7 cellular contexts compared by ENCODE assay signal in genomic region chr22:37887610-37888378, GRCh38. TPM values are rescaled to one million over a fixed set of nuclear protein-coding genes. Genes with fewer than 3 reads are reported as not detected.
DNase-seq lines count a peak whose midpoint lies in the region; ATAC-seq and TF ChIP-seq lines count a peak whose summit lies in the region.

No MANE protein-coding gene starts in this region.

- peak in 5 of 7 experiments; percentile 5 to 40 (median 22) for TF ChIP-seq CTCF in body of pancreas (IDR thresholded peaks at IDR 0.05)
- peak; percentile 63 for TF ChIP-seq CTCF in kidney epithelial cell (IDR thresholded peaks at IDR 0.05; ENCODE audit: insufficient read depth, low read length, poor library complexity, severe bottlenecking)

- H3K4me1 ChIP-seq in HUES48 (ENCODE audit: control insufficient read depth, insufficient read depth, low read length) (no peaks in the 10 kb centered on the region), body of pancreas (peaks cover 19% of the 10 kb centered on the region)

- 58 to 62% methylated on average over 6 of the region's 6 CpGs for WGBS in body of pancreas, 2 donors

- H3K4me3 ChIP-seq in HUES48 (ENCODE audit: low read depth, low read length) (no peak overlapping the region), body of pancreas (no peak overlapping the region), kidney epithelial cell (ENCODE audit: low read depth, low read length) (no peak overlapping the region)

- no peak for TF ChIP-seq POLR2A in body of pancreas (IDR thresholded peaks at IDR 0.05)

- no peaks in the 10 kb centered on the region for H3K9me3 ChIP-seq in HUES48 (ENCODE audit: control insufficient read depth, insufficient read depth, low read length)
- H3K9me3 ChIP-seq in body of pancreas = no peaks in the 10 kb centered on the region

- H3K27ac ChIP-seq in HUES48 (ENCODE audit: low read depth, low read length) = peak overlapping the region; percentile 17
- peak overlapping the region in 1 of 4 donors; percentile 17 for H3K27ac ChIP-seq in body of pancreas
- peak overlapping the region; percentile 70 for H3K27ac ChIP-seq in temporal lobe (ENCODE audit: low read depth, low read length)

- peaks cover 73% of the 10 kb centered on the region for H3K36me3 ChIP-seq in HUES48 (ENCODE audit: control insufficient read depth, insufficient read depth, low read length)
- peaks cover 9 to 36% of the 10 kb centered on the region in 2 donors for H3K36me3 ChIP-seq in body of pancreas (replicated peaks in 1 of 2; ENCODE audit: insufficient read depth in 1 of 2, low read depth in 2 of 2)
- H3K36me3 ChIP-seq in kidney epithelial cell (ENCODE audit: control insufficient read depth, insufficient read depth, low read length) = no peaks in the 10 kb centered on the region

- ATAC-seq in body of pancreas = peak; percentile 62

- H3K27me3 ChIP-seq in HUES48 (ENCODE audit: control insufficient read depth, insufficient read depth, low read length) (no peaks in the 10 kb centered on the region), body of pancreas (no peaks in the 10 kb centered on the region), kidney epithelial cell (ENCODE audit: control insufficient read depth, insufficient read depth, low read length) (no peaks in the 10 kb centered on the region)

- intact Hi-C loops in body of pancreas (cut with DNase I) = no loop called here

- H3K9ac ChIP-seq in HUES48 (ENCODE audit: low read depth, low read length) = no peak overlapping the region

- DNase-seq in body of pancreas (peak in 1 of 4 donors; percentile 23), kidney epithelial cell (ENCODE audit: low read depth) (no peak), epidermal melanocyte (ENCODE audit: insufficient read length, low spot score) (no peak), NCI-H526 treated with DMSO at 0.1 percent for 48 hours (lab: John Stamatoyannopoulos, UW) (no peak)
- no peak for DNase-seq in activated CD8-positive, alpha-beta memory T cell treated with anti-CD3 and anti-CD28 coated beads, Interleukin-2, amount 50 U/mL, for 48 hours

RNA-seq across cellular contexts. Expression of gene MICALL1, which starts 18.3 kb away (rescaled TPM):
- total RNA-seq in body of pancreas (10 to 100 TPM; 19.2 to 34.9 TPM), kidney epithelial cell (115 and 140 TPM in 2 replicates), temporal lobe (21.4 TPM)

RNA-seq across cellular contexts. Expression of gene EIF3L, which starts 38.6 kb away (rescaled TPM):
- total RNA-seq in body of pancreas = 100 to 1,000 TPM; 139 to 230 TPM
- 439 and 469 TPM in 2 replicates for total RNA-seq in kidney epithelial cell
- 467 TPM for total RNA-seq in temporal lobe

RNA-seq across cellular contexts. Expression of gene ANKRD54, which starts 43.7 kb away (rescaled TPM):
- 10 to 100 TPM; 38.1 to 88.0 TPM for total RNA-seq in body of pancreas
- total RNA-seq in kidney epithelial cell = 28.6 and 45.0 TPM in 2 replicates
- 16.0 TPM for total RNA-seq in temporal lobe
